Comparison of ENCODE assay signal across 9 cellular contexts in genomic region chr2:196143641-196144236, GRCh38. TPM values are rescaled to one million over a fixed set of nuclear protein-coding genes. Genes with fewer than 3 reads are reported as not detected.
DNase-seq lines count a peak whose midpoint lies in the region; ATAC-seq lines count a peak whose summit lies in the region.
"Had no signal": no experiment of that assay in that cellular context is flagged by ENCODE, and none has a peak within 500 bp of the region (broad histone marks: within the 10 kb centered on the region; RNA-seq: fewer than 3 reads in every experiment).

No MANE protein-coding gene starts in this region.

- peaks cover 17 to 36% (median 26%) of the 10 kb centered on the region in 3 donors for H3K4me1 Mint-ChIP-seq in IgD-negative memory B cell
- H3K4me1 Mint-ChIP-seq in naive thymus-derived CD4-positive, alpha-beta T cell = peaks cover 36 to 90% (median 75%) of the 10 kb centered on the region in 7 donors

- peak overlapping the region; percentile 49 for H3K27ac ChIP-seq in naive thymus-derived CD4-positive, alpha-beta T cell (ENCODE audit: low read depth, low read length)

- H3K27me3 Mint-ChIP-seq in IgD-negative memory B cell = no peaks in the 10 kb centered on the region
- H3K27me3 Mint-ChIP-seq in naive thymus-derived CD4-positive, alpha-beta T cell = no peaks in the 10 kb centered on the region

- POLR2A ChIA-PET in naive thymus-derived CD4-positive, alpha-beta T cell (lab: Charles Lee) = interaction anchor here (0.6 to 2.4 kb wide), 13 partner anchors 8 to 469 kb away, joined by 3 to 20 read pairs (median 3); partner anchors contain the start of gene STK17B

- H3K9me3 Mint-ChIP-seq in IgD-negative memory B cell = peaks cover 0 to 2% (median 0%) of the 10 kb centered on the region in 3 donors
- H3K9me3 Mint-ChIP-seq in naive thymus-derived CD4-positive, alpha-beta T cell = no peaks in the 10 kb centered on the region

- no peaks in the 10 kb centered on the region for H3K9me3 ChIP-seq in naive thymus-derived CD4-positive, alpha-beta T cell (ENCODE audit: control insufficient read depth in 2 of 3, low read length in 3 of 3)
- H3K9me3 ChIP-seq: mucosa of descending colon had no signal

- H3K4me3 ChIP-seq in naive thymus-derived CD4-positive, alpha-beta T cell (ENCODE audit: low read length) = no peak overlapping the region
- H3K4me3 ChIP-seq: mucosa of descending colon had no signal

- no peak for ATAC-seq in naive thymus-derived CD4-positive, alpha-beta T cell
- ATAC-seq in GM18519 (IDR thresholded peaks at IDR 0.05; ENCODE audit: low FRiP score, unreplicated experiment) (no peak), HG03342 (IDR thresholded peaks at IDR 0.05; ENCODE audit: unreplicated experiment) (no peak)

- intact Hi-C loops in naive thymus-derived CD4-positive, alpha-beta T cell (cut with micrococcal nuclease) = loop anchor here in 1 of 2 donors (1.0 kb wide), 1 partner anchor 10 kb away; no protein-coding TSS in a partner anchor

- H3K36me3 ChIP-seq in naive thymus-derived CD4-positive, alpha-beta T cell (ENCODE audit: control insufficient read depth in 2 of 3, insufficient read depth in 3 of 3, low read length in 3 of 3) = peaks cover 29 to 72% (median 71%) of the 10 kb centered on the region in 3 experiments

- CTCF ChIA-PET in naive thymus-derived CD4-positive, alpha-beta T cell (lab: Charles Lee) = interaction anchor here (0.6 to 1.0 kb wide), 3 partner anchors 19 to 133 kb away, joined by 3 to 4 read pairs (median 3); no protein-coding TSS in a partner anchor

- H3K27me3 ChIP-seq in naive thymus-derived CD4-positive, alpha-beta T cell (ENCODE audit: control insufficient read depth in 2 of 2, insufficient read depth in 2 of 2, low read length in 2 of 2) = no peaks in the 10 kb centered on the region

- H3K36me3 Mint-ChIP-seq in IgD-negative memory B cell = peaks cover 13% of the 10 kb centered on the region
- H3K36me3 Mint-ChIP-seq in naive thymus-derived CD4-positive, alpha-beta T cell = peaks cover 20 to 75% (median 64%) of the 10 kb centered on the region in 5 donors

- H3K4me3 Mint-ChIP-seq in IgD-negative memory B cell = peak overlapping the region in 1 of 4 donors; percentile 18
- H3K4me3 Mint-ChIP-seq in naive thymus-derived CD4-positive, alpha-beta T cell = peak overlapping the region in 9 of 10 donors; percentile 23 to 87 (median 52)

- DNase-seq in Caki2 (ENCODE audit: low read depth) = peak; percentile 22
- DNase-seq in activated naive CD8-positive, alpha-beta T cell treated with anti-CD3 and anti-CD28 coated beads, Interleukin-2, amount 50 U/mL, for 16 hours (ENCODE audit: low read depth, low spot score) = peak; percentile 27
- no peak for DNase-seq in naive thymus-derived CD4-positive, alpha-beta T cell
- DNase-seq in HT-29 (ENCODE audit: low spot score) = no peak
- DNase-seq: mucosa of descending colon, NCI-H345 had no signal

- H3K27ac Mint-ChIP-seq in IgD-negative memory B cell = peak overlapping the region; percentile 13 to 84 (median 43)
- H3K27ac Mint-ChIP-seq in naive thymus-derived CD4-positive, alpha-beta T cell = peak overlapping the region; percentile 71 to 92 (median 87)

- peaks cover 48 to 51% of the 10 kb centered on the region in 2 donors for H3K4me1 ChIP-seq in naive thymus-derived CD4-positive, alpha-beta T cell (ENCODE audit: control insufficient read depth in 2 of 2, insufficient read depth in 2 of 2, low read length in 2 of 2)

- in situ Hi-C loops in Caki2 (cut with HindIII; ENCODE audit: low pct_unique_long_range_greater_than_20kb, low sequenced_read_pairs) = no loop called here

RNA-seq across cellular contexts. Expression of gene STK17B, which starts 27.6 kb away (rescaled TPM):
- 12.2 and 17.1 TPM in 2 replicates for total RNA-seq in Caki2 (2014; rRNA removed; shearing (Covaris generic); ENCODE audit: low replicate concordance)
- polyA plus RNA-seq in IgD-negative memory B cell = 71.9 TPM
- total RNA-seq in naive thymus-derived CD4-positive, alpha-beta T cell = 100 to 1,000 TPM; 274 to 513 (median 338) TPM
- 100 to 1,000 TPM in 1 of 2 donors, 10 to 100 TPM in 1; 66.0 to 149 TPM for polyA plus RNA-seq in naive thymus-derived CD4-positive, alpha-beta T cell
- total RNA-seq in HT-29 (2014; rRNA removed; shearing (Covaris generic)) = 17.4 and 19.0 TPM in 2 replicates

Comparison
In these comparisons a context has a peak if more than half of its experiments do, and no peak if none do; other contexts are left out.
1. DNase-seq: peak in Caki2 (single experiment) and activated naive CD8-positive, alpha-beta T cell treated with anti-CD3 and anti-CD28 coated beads, Interleukin-2, amount 50 U/mL, for 16 hours (single experiment); none in naive thymus-derived CD4-positive, alpha-beta T cell (0 of 9) and HT-29 (single experiment).
2. RNA of gene STK17B, which starts 27.6 kb away (total RNA-seq): 274 to 513 TPM in naive thymus-derived CD4-positive, alpha-beta T cell; 17.4 to 19.0 TPM in HT-29 and 12.2 to 17.1 TPM in Caki2; every median in the first group is over 10 times any median in the second.